ENCODE assay signal across 8 cellular contexts in genomic region chr1:151009206-151009587, GRCh38. TPM values are rescaled to one million over a fixed set of nuclear protein-coding genes. Genes with fewer than 3 reads are reported as not detected.
DNase-seq lines count a peak whose midpoint lies in the region; ATAC-seq and TF ChIP-seq lines count a peak whose summit lies in the region.

No MANE protein-coding gene starts in this region.

- DNase-seq in activated CD4-positive, alpha-beta T cell treated with anti-CD3 and anti-CD28 coated beads for 48 hours: peak; percentile 28
- DNase-seq in activated CD4-positive, alpha-beta T cell treated with anti-CD3 and anti-CD28 coated beads, Interleukin-2, amount 50 U/mL, for 1 hour: no peak
- DNase-seq in iris pigment epithelial cell (ENCODE audit: low read depth): peak; percentile 66
- DNase-seq in testis: no peak
- DNase-seq in dedifferentiated amniotic fluid mesenchymal stem cell (ENCODE audit: extremely low spot score): no peak
- DNase-seq in cortex of kidney (lab: John Stamatoyannopoulos, UW): no peak

- peaks cover 78% of the 10 kb centered on the region for H3K4me1 Mint-ChIP-seq in activated naive CD4-positive, alpha-beta T cell treated with anti-CD3 and anti-CD28 coated beads, Interleukin-2, amount 50 U/mL, for 24 hours

- H3K27ac ChIP-seq in testis: peak overlapping the region; percentile 93 to 95

- intact Hi-C loops in testis (cut with DNase I; ENCODE audit: low total_unique reads): no loop called here

- no peak for ATAC-seq in GM21825 (IDR thresholded peaks at IDR 0.05; ENCODE audit: unreplicated experiment)

- H3K27me3 ChIP-seq in testis: no peaks in the 10 kb centered on the region

- no peak for TF ChIP-seq POLR2A in testis (IDR thresholded peaks at IDR 0.05)

- H3K27me3 Mint-ChIP-seq in activated naive CD4-positive, alpha-beta T cell treated with anti-CD3 and anti-CD28 coated beads, Interleukin-2, amount 50 U/mL, for 24 hours: no peaks in the 10 kb centered on the region

- no peaks in the 10 kb centered on the region for H3K9me3 ChIP-seq in testis

- peak overlapping the region; percentile 89 for H3K4me3 Mint-ChIP-seq in activated naive CD4-positive, alpha-beta T cell treated with anti-CD3 and anti-CD28 coated beads, Interleukin-2, amount 50 U/mL, for 24 hours

- H3K4me3 ChIP-seq in testis: peak overlapping the region; percentile 81 to 89

- H3K36me3 ChIP-seq in testis (ENCODE audit: low read depth, missing control alignments): no peaks in the 10 kb centered on the region

- TF ChIP-seq CTCF in testis (IDR thresholded peaks at IDR 0.05): no peak

- peak overlapping the region; percentile 97 for H3K27ac Mint-ChIP-seq in activated naive CD4-positive, alpha-beta T cell treated with anti-CD3 and anti-CD28 coated beads, Interleukin-2, amount 50 U/mL, for 24 hours

- no peaks in the 10 kb centered on the region for H3K9me3 Mint-ChIP-seq in activated naive CD4-positive, alpha-beta T cell treated with anti-CD3 and anti-CD28 coated beads, Interleukin-2, amount 50 U/mL, for 24 hours

- peaks cover 35% of the 10 kb centered on the region for H3K4me1 ChIP-seq in testis

- H3K36me3 Mint-ChIP-seq in activated naive CD4-positive, alpha-beta T cell treated with anti-CD3 and anti-CD28 coated beads, Interleukin-2, amount 50 U/mL, for 24 hours: peaks cover 3% of the 10 kb centered on the region

- 32 to 35% methylated on average over 3 of the region's 3 CpGs for WGBS in testis, 2 donors

RNA-seq across cellular contexts. Expression of gene PRUNE1, which starts 0.9 kb away (rescaled TPM):
- total RNA-seq in testis: 10 to 100 TPM; 41.1 to 63.9 TPM
- 45.5 TPM for polyA plus RNA-seq in testis (ENCODE audit: insufficient read depth, low read depth, low replicate concordance)

RNA-seq across cellular contexts. Expression of gene MINDY1, which starts 2.5 kb away (rescaled TPM):
- total RNA-seq in testis: 10 to 100 TPM; 49.8 to 69.8 TPM
- polyA plus RNA-seq in testis (ENCODE audit: insufficient read depth, low read depth, low replicate concordance): 56.9 TPM

RNA-seq across cellular contexts. Expression of gene ANXA9, which starts 27.1 kb away (rescaled TPM):
- total RNA-seq in testis: 1 to 10 TPM; 5.1 to 6.9 TPM
- 5.7 TPM for polyA plus RNA-seq in testis (ENCODE audit: insufficient read depth, low read depth, low replicate concordance)

RNA-seq across cellular contexts. Expression of gene BNIPL, which starts 27.2 kb away (rescaled TPM):
- total RNA-seq in testis: 1 to 10 TPM; 3.6 to 9.3 TPM
- polyA plus RNA-seq in testis (ENCODE audit: insufficient read depth, low read depth, low replicate concordance): 5.0 TPM

RNA-seq across cellular contexts. Expression of gene CERS2, which starts 34.6 kb away (rescaled TPM):
- total RNA-seq in testis: 100 to 1,000 TPM in 1 of 2 donors, 10 to 100 TPM in 1; 92.7 to 116 TPM
- 138 TPM for polyA plus RNA-seq in testis (ENCODE audit: insufficient read depth, low read depth, low replicate concordance)

Comparison
In these comparisons a context has a peak if more than half of its experiments do, and no peak if none do; other contexts are left out.
1. DNase-seq: peak in activated CD4-positive, alpha-beta T cell treated with anti-CD3 and anti-CD28 coated beads for 48 hours (single experiment) and iris pigment epithelial cell (single experiment); none in activated CD4-positive, alpha-beta T cell treated with anti-CD3 and anti-CD28 coated beads, Interleukin-2, amount 50 U/mL, for 1 hour (single experiment), testis (single experiment), dedifferentiated amniotic fluid mesenchymal stem cell (single experiment) and cortex of kidney (single experiment).